17 cellular contexts compared by ENCODE assay signal in genomic region chr7:4040031-4040928, GRCh38.
"Had no signal": no experiment of that assay in that cellular context is flagged by ENCODE, and none has a peak within 500 bp of the region (broad histone marks: within the 10 kb centered on the region; RNA-seq: fewer than 3 reads in every experiment).

No MANE protein-coding gene starts in this region.

- DNase-seq: activated CD4-positive, alpha-beta T cell treated with anti-CD3 and anti-CD28 coated beads, Interleukin-2, amount 50 U/mL, for 1 hour; activated naive CD4-positive, alpha-beta T cell treated with anti-CD3 and anti-CD28 coated beads, Interleukin-2, amount 10 ng/mL, durations not matched to agents 7 days and 5 days; foreskin melanocyte; heart left ventricle; left ventricle myocardium inferior; right lobe of liver; stimulated activated naive CD8-positive, alpha-beta T cell treated with anti-CD3 and anti-CD28 coated beads, Interleukin-15, amount 100 ng/mL, for 72 hours; upper lobe of right lung had no signal

- H3K27me3 Mint-ChIP-seq: activated naive CD4-positive, alpha-beta T cell treated with anti-CD3 and anti-CD28 coated beads, Interleukin-2, amount 10 ng/mL, durations not matched to agents 7 days and 5 days; dendritic cell treated with granulocyte-macrophage colony-stimulating factor and Interleukin-4, amounts not matched to agents 40 ng/mL and 50 ng/mL, for 4 days; natural killer cell treated with Interleukin-12 subunit alpha and Interleukin-12 subunit beta and Interleukin-15 and Interleukin-18, amount 100 ng/mL, for 72 hours; stimulated activated naive CD8-positive, alpha-beta T cell treated with anti-CD3 and anti-CD28 coated beads, Interleukin-15, amount 100 ng/mL, for 72 hours had no signal

- H3K4me1 Mint-ChIP-seq: activated naive CD4-positive, alpha-beta T cell treated with anti-CD3 and anti-CD28 coated beads, Interleukin-2, amount 10 ng/mL, durations not matched to agents 7 days and 5 days; stimulated activated naive CD8-positive, alpha-beta T cell treated with anti-CD3 and anti-CD28 coated beads, Interleukin-15, amount 100 ng/mL, for 72 hours had no signal

- H3K4me1 ChIP-seq: ascending aorta, heart left ventricle, left ventricle myocardium inferior, prostate gland, right lobe of liver, upper lobe of right lung had no signal

- ATAC-seq: heart left ventricle; natural killer cell treated with Interleukin-12 subunit alpha and Interleukin-12 subunit beta and Interleukin-15 and Interleukin-18, amount 100 ng/mL, for 72 hours; right lobe of liver; stimulated activated naive CD8-positive, alpha-beta T cell treated with anti-CD3 and anti-CD28 coated beads, Interleukin-15, amount 100 ng/mL, for 72 hours; upper lobe of right lung had no signal

- H3K4me2 ChIP-seq: smooth muscle cell had no signal

- H3K36me3 Mint-ChIP-seq: activated naive CD4-positive, alpha-beta T cell treated with anti-CD3 and anti-CD28 coated beads, Interleukin-2, amount 10 ng/mL, durations not matched to agents 7 days and 5 days; natural killer cell treated with Interleukin-12 subunit alpha and Interleukin-12 subunit beta and Interleukin-15 and Interleukin-18, amount 100 ng/mL, for 72 hours had no signal

- H3K27me3 ChIP-seq: ascending aorta, heart left ventricle, right lobe of liver, upper lobe of right lung had no signal

- FAIRE-seq: bronchial epithelial cell had no signal

- H3K9me3 Mint-ChIP-seq: activated naive CD4-positive, alpha-beta T cell treated with anti-CD3 and anti-CD28 coated beads, Interleukin-2, amount 10 ng/mL, durations not matched to agents 7 days and 5 days; dendritic cell treated with granulocyte-macrophage colony-stimulating factor and Interleukin-4, amounts not matched to agents 40 ng/mL and 50 ng/mL, for 4 days; natural killer cell treated with Interleukin-12 subunit alpha and Interleukin-12 subunit beta and Interleukin-15 and Interleukin-18, amount 100 ng/mL, for 72 hours; stimulated activated naive CD8-positive, alpha-beta T cell treated with anti-CD3 and anti-CD28 coated beads, Interleukin-15, amount 100 ng/mL, for 72 hours; T-helper 2 cell treated with Interferon-gamma antibody and Interleukin-4, amounts not matched to agents 5 μg/mL and 100 μg/mL, for 36 hours had no signal

- H3K4me3 Mint-ChIP-seq: activated naive CD4-positive, alpha-beta T cell treated with anti-CD3 and anti-CD28 coated beads, Interleukin-2, amount 10 ng/mL, durations not matched to agents 7 days and 5 days; dendritic cell treated with granulocyte-macrophage colony-stimulating factor and Interleukin-4, amounts not matched to agents 40 ng/mL and 50 ng/mL, for 4 days; natural killer cell treated with Interleukin-12 subunit alpha and Interleukin-12 subunit beta and Interleukin-15 and Interleukin-18, amount 100 ng/mL, for 72 hours; stimulated activated naive CD8-positive, alpha-beta T cell treated with anti-CD3 and anti-CD28 coated beads, Interleukin-15, amount 100 ng/mL, for 72 hours; T-helper 2 cell treated with Interferon-gamma antibody and Interleukin-4, amounts not matched to agents 5 μg/mL and 100 μg/mL, for 36 hours had no signal

- H3K27ac ChIP-seq: ascending aorta, epithelial cell of prostate, heart left ventricle, left ventricle myocardium inferior, prostate gland, right lobe of liver, thoracic aorta, upper lobe of right lung had no signal

- H3K4me3 ChIP-seq: ascending aorta, heart left ventricle, left ventricle myocardium inferior, prostate gland, right lobe of liver, smooth muscle cell, thoracic aorta, upper lobe of right lung had no signal

- H3K9me3 ChIP-seq: ascending aorta, heart left ventricle, left ventricle myocardium inferior, prostate gland, right lobe of liver, thoracic aorta, upper lobe of right lung had no signal

- H3K27ac Mint-ChIP-seq: activated naive CD4-positive, alpha-beta T cell treated with anti-CD3 and anti-CD28 coated beads, Interleukin-2, amount 10 ng/mL, durations not matched to agents 7 days and 5 days; dendritic cell treated with granulocyte-macrophage colony-stimulating factor and Interleukin-4, amounts not matched to agents 40 ng/mL and 50 ng/mL, for 4 days; natural killer cell treated with Interleukin-12 subunit alpha and Interleukin-12 subunit beta and Interleukin-15 and Interleukin-18, amount 100 ng/mL, for 72 hours; stimulated activated naive CD8-positive, alpha-beta T cell treated with anti-CD3 and anti-CD28 coated beads, Interleukin-15, amount 100 ng/mL, for 72 hours; T-helper 2 cell treated with Interferon-gamma antibody and Interleukin-4, amounts not matched to agents 5 μg/mL and 100 μg/mL, for 36 hours had no signal

- H3K36me3 ChIP-seq: ascending aorta, heart left ventricle, left ventricle myocardium inferior, prostate gland, right lobe of liver, thoracic aorta, upper lobe of right lung had no signal
